26 cellular contexts compared by ENCODE assay signal in genomic region chr18:10566390-10566789, GRCh38. TPM values are rescaled to one million over a fixed set of nuclear protein-coding genes. Genes with fewer than 3 reads are reported as not detected.
DNase-seq lines count a peak whose midpoint lies in the region; ATAC-seq, FAIRE-seq and TF ChIP-seq lines count a peak whose summit lies in the region.
"Had no signal": no experiment of that assay in that cellular context is flagged by ENCODE, and none has a peak within 500 bp of the region (broad histone marks: within the 10 kb centered on the region; RNA-seq: fewer than 3 reads in every experiment).

No MANE protein-coding gene starts in this region.

- H4K20me1 ChIP-seq in mammary epithelial cell (ENCODE audit: insufficient read depth, low read length) = no peaks in the 10 kb centered on the region
- H4K20me1 ChIP-seq: BLaER1 treated with 17β-estradiol and CSF1 and Interleukin-3, amounts not matched to agents 10 nM and 100 nM had no signal

- ATAC-seq in RWPE2 (ENCODE audit: low read depth) = peak; percentile 68; the same call in 2 of the 3 replicates
- no peak for ATAC-seq in GM19328 (IDR thresholded peaks at IDR 0.05; ENCODE audit: unreplicated experiment)
- ATAC-seq: A549, GM12878, GM23338, HCT116 had no signal

- TF ChIP-seq POLR2A in GM12891 (IDR thresholded peaks at IDR 0.05; ENCODE audit: low read depth, low read length) = no peak
- TF ChIP-seq POLR2A in tibial nerve (IDR thresholded peaks at IDR 0.05) = no peak

- CTCF ChIA-PET in mammary epithelial cell (lab: Charles Lee; ENCODE audit: low non-redundant PET) = no interaction called here

- TF ChIP-seq EP300 in tibial nerve (IDR thresholded peaks at IDR 0.05) = no peak

- H3K79me2 ChIP-seq in mammary epithelial cell (ENCODE audit: insufficient read depth, low read length) = no peaks in the 10 kb centered on the region

- H3K36me3 ChIP-seq in RWPE2 (ENCODE audit: low read depth) (no peaks in the 10 kb centered on the region), mammary epithelial cell (ENCODE audit: insufficient read depth, low read length) (no peaks in the 10 kb centered on the region), tibial nerve (no peaks in the 10 kb centered on the region)
- H3K36me3 ChIP-seq: BE2C; BLaER1 treated with 17β-estradiol and CSF1 and Interleukin-3, amounts not matched to agents 10 nM and 100 nM had no signal

- peaks cover 6% of the 10 kb centered on the region for H3K4me1 ChIP-seq in RWPE2 (ENCODE audit: insufficient read depth, poor library complexity, severe bottlenecking)
- H3K4me1 ChIP-seq in mammary epithelial cell (ENCODE audit: insufficient read depth, low read length) = peaks cover 9% of the 10 kb centered on the region
- no peaks in the 10 kb centered on the region for H3K4me1 ChIP-seq in tibial nerve
- H3K4me1 ChIP-seq: A549, BE2C had no signal

- 92% methylated on average over 3 of the region's 3 CpGs for WGBS in mammary epithelial cell (ENCODE audit: low coverage, missing lambda C conversion rate)
- WGBS in tibial nerve, 2 donors = 84 to 89% methylated on average over 3 of the region's 3 CpGs

- dilution Hi-C loops in mammary epithelial cell (cut with HindIII; ENCODE audit: low sequenced_read_pairs) = no loop called here

- no peak overlapping the region for H3K4me3 ChIP-seq in RWPE2 (ENCODE audit: severe bottlenecking)
- no peak overlapping the region for H3K4me3 ChIP-seq in mammary epithelial cell (replicated peaks in 1 of 3; ENCODE audit: insufficient read depth in 1 of 3, low read depth in 2 of 3, low read length in 3 of 3)
- H3K4me3 ChIP-seq in tibial nerve = no peak overlapping the region
- H3K4me3 ChIP-seq: A549; BLaER1 treated with 17β-estradiol and CSF1 and Interleukin-3, amounts not matched to agents 10 nM and 100 nM; GM12878; GM23338 had no signal

- intact Hi-C loops in mammary epithelial cell (cut with micrococcal nuclease) = no loop called here

- DNase-seq in GM12891 (ENCODE audit: insufficient read length, low spot score) = no peak
- DNase-seq in RWPE2 (ENCODE audit: low spot score) = no peak
- peak; percentile 70 for DNase-seq in mammary epithelial cell
- DNase-seq in kidney tubule cell (ENCODE audit: low spot score) = peak; percentile 9
- no peak for DNase-seq in GM19240 (ENCODE audit: insufficient read length, low spot score)
- DNase-seq in stimulated activated CD4-positive, alpha-beta T cell treated with anti-CD3 and anti-CD28 coated beads, Interleukin-4, amount 100 ng/mL, for 4 hours = no peak
- DNase-seq in tibial nerve (ENCODE audit: low spot score in 2 of 2) = no peak
- DNase-seq: 8988T; ACHN; AML-193; BE2C; CD4-positive, alpha-beta T cell; CD8-positive, alpha-beta memory T cell; DMS 273 treated with DMSO at 0.1 percent for 48 hours; DMS79; EL; GDM1; H9 had no signal

- no TSS peak for BruUV-seq in mammary epithelial cell (replicated peaks; lab: Mats Ljungman, UMichigan)

- in situ Hi-C loops in mammary epithelial cell (cut with MboI; ENCODE audit: low sequenced_read_pairs in 2 of 2) = no loop called here

- no peak overlapping the region for H2AFZ ChIP-seq in mammary epithelial cell (ENCODE audit: low read depth, low read length)
- H2AFZ ChIP-seq: GM23338 had no signal

- H3K4me2 ChIP-seq in mammary epithelial cell (ENCODE audit: insufficient read depth, low read depth, low read length) = no peak overlapping the region
- H3K4me2 ChIP-seq: A549, GM23338 had no signal

- no peaks in the 10 kb centered on the region for H3K27me3 ChIP-seq in RWPE2 (ENCODE audit: insufficient read depth, poor library complexity, severe bottlenecking)
- H3K27me3 ChIP-seq in mammary epithelial cell (ENCODE audit: insufficient read depth, low read length) = no peaks in the 10 kb centered on the region
- H3K27me3 ChIP-seq in tibial nerve = no peaks in the 10 kb centered on the region
- H3K27me3 ChIP-seq: BE2C; BLaER1 treated with 17β-estradiol and CSF1 and Interleukin-3, amounts not matched to agents 10 nM and 100 nM had no signal

- TF ChIP-seq CTCF in RWPE2 (IDR thresholded peaks at IDR 0.05; ENCODE audit: poor library complexity, severe bottlenecking) (no peak), mammary epithelial cell (conservative IDR thresholded peaks at IDR 0.05 in 1 of 2, IDR thresholded peaks at IDR 0.05 in 1 of 2; ENCODE audit: extremely low read depth in 1 of 2, insufficient read depth in 1 of 2, low read depth in 1 of 2, low read length in 2 of 2) (no peak), tibial nerve (IDR thresholded peaks at IDR 0.05) (no peak)

- no peaks in the 10 kb centered on the region for H3K9me3 ChIP-seq in RWPE2 (ENCODE audit: severe bottlenecking)
- no peaks in the 10 kb centered on the region for H3K9me3 ChIP-seq in mammary epithelial cell (replicated peaks; ENCODE audit: insufficient read depth, low read length)
- no peaks in the 10 kb centered on the region for H3K9me3 ChIP-seq in tibial nerve
- H3K9me3 ChIP-seq: A549, BE2C had no signal

- H3K9ac ChIP-seq in mammary epithelial cell (ENCODE audit: insufficient read depth, low read length) = no peak overlapping the region
- H3K9ac ChIP-seq: BLaER1 treated with 17β-estradiol and CSF1 and Interleukin-3, amounts not matched to agents 10 nM and 100 nM had no signal

- H3K27ac ChIP-seq in RWPE2 (ENCODE audit: poor library complexity, severe bottlenecking) (no peak overlapping the region), mammary epithelial cell (ENCODE audit: insufficient read depth, low read depth, low read length) (no peak overlapping the region), tibial nerve (no peak overlapping the region)
- H3K27ac ChIP-seq: A549 had no signal

- peak; percentile 28 for FAIRE-seq in GM12891 (lab: Jason Lieb, UNC)
- FAIRE-seq: A549, D721Med, GM18507 had no signal

TF ChIP-seq in GM12891, 5 proteins besides CTCF, POLR2A, EP300 and RAD21:
- no peak for TF ChIP-seq SPI1 (IDR thresholded peaks at IDR 0.05; ENCODE audit: low read depth, low read length)
- TF ChIP-seq POU2F2 (IDR thresholded peaks at IDR 0.05; ENCODE audit: low read depth, low read length) = no peak
- no peak for TF ChIP-seq PAX5 (IDR thresholded peaks at IDR 0.05; ENCODE audit: insufficient read depth, low read length, severe bottlenecking)
- no peak for TF ChIP-seq POLR2AphosphoS5 (IDR thresholded peaks at IDR 0.05; ENCODE audit: low read depth, low read length)
- TF ChIP-seq TAF1 (IDR thresholded peaks at IDR 0.05; ENCODE audit: low read depth, low read length) = no peak

RNA-seq across cellular contexts. Expression of gene NAPG, which starts 40.6 kb away (rescaled TPM):
- 17.3 TPM for polyA plus RNA-seq in GM12891 (2012; ENCODE audit: low read depth, missing spikeins)
- total RNA-seq in mammary epithelial cell (10 to 100 TPM; 31.0 to 51.3 TPM), tibial nerve (10 to 100 TPM; 19.0 to 37.9 (median 27.7) TPM)
- 15.1 TPM for polyA plus RNA-seq in mammary epithelial cell
- polyA minus RNA-seq in mammary epithelial cell = 47.0 TPM

Comparison
In these comparisons a context has a peak if more than half of its experiments do, and no peak if none do; other contexts are left out.
1. DNase-seq: peak in mammary epithelial cell (single experiment) and kidney tubule cell (single experiment); none in GM12891 (single experiment), RWPE2 (single experiment), GM19240 (single experiment), stimulated activated CD4-positive, alpha-beta T cell treated with anti-CD3 and anti-CD28 coated beads, Interleukin-4, amount 100 ng/mL, for 4 hours (0 of 2) and tibial nerve (0 of 2).